In the genomic region with DNA sequence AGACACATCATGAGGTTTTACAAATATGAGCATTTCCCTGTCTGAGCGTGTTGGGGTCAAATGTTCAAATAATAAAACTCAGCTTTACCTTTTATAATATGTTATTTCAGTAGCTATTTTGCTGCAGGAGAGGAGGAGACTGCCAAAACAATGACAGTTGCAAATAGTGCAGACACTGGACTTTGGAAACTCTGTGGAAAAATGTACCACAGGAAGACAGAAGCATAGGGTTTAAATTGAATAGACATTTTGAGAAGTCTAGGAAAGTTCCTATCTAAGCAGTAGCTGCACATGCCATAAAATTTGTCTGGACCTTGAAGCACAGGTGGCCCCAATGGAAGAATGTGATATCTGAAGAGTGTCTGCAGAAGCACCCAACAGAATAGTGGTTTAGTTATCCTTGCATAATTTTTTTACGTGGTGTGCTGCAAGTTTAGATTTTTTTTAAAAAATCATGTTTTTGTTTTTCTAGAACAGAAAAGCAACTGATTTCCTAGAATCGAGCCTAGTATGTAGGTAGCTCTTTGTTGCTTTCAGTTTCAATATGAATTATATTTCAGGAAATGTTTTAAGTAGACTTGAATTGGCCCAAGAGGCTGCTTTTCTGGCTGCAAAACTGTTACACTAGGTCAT, we compare ENCODE assay signal across 10 cellular contexts. TPM values are rescaled to one million over a fixed set of nuclear protein-coding genes. Genes with fewer than 3 reads are reported as not detected.
DNase-seq lines count a peak whose midpoint lies in the region; ATAC-seq and TF ChIP-seq lines count a peak whose summit lies in the region.
"Had no signal": no experiment of that assay in that cellular context is flagged by ENCODE, and none has a peak within 500 bp of the region (broad histone marks: within the 10 kb centered on the region; RNA-seq: fewer than 3 reads in every experiment).

No MANE protein-coding gene starts in this region.

- peak; percentile 66 to 67 for ATAC-seq in activated T-cell treated with anti-CD3 and anti-CD28 coated beads, Interleukin-2, amount 50 U/mL, for 4 hours
- peak; percentile 82 for ATAC-seq in HG03039 (IDR thresholded peaks at IDR 0.05; ENCODE audit: unreplicated experiment)

- 92% methylated on average over 3 of the region's 3 CpGs for WGBS in smooth muscle cell (ENCODE audit: low lambda C conversion rate)

- H3K9ac ChIP-seq in subcutaneous abdominal adipose tissue (ENCODE audit: low read length in 5 of 5) (no peak overlapping the region), smooth muscle cell (ENCODE audit: low read depth) (no peak overlapping the region)

- in situ Hi-C loops in GM13976 (cut with MboI; ENCODE audit: low sequenced_read_pairs, unreplicated experiment) = no loop called here

- H3K79me2 ChIP-seq in smooth muscle cell (ENCODE audit: low read depth) = no peaks in the 10 kb centered on the region

- no peaks in the 10 kb centered on the region for H3K27me3 Mint-ChIP-seq in activated T-cell treated with anti-CD3 and anti-CD28 coated beads, Interleukin-2, amount 50 U/mL, for 4 hours (ENCODE audit: low read depth)
- no peaks in the 10 kb centered on the region for H3K27me3 Mint-ChIP-seq in activated T-helper 2 cell treated with anti-CD3 and anti-CD28 coated beads, Interferon-gamma antibody, Interleukin-2, Interleukin-4, amounts not matched to agents 10 μg/mL and 5 μg/mL and 100 μg/mL, durations not matched to agents 14 hours and 24 hours and 36 hours (ENCODE audit: low read depth)

- H4K20me1 ChIP-seq in smooth muscle cell (ENCODE audit: low read depth) = no peaks in the 10 kb centered on the region

- peaks cover 9% of the 10 kb centered on the region for H3K9me3 Mint-ChIP-seq in activated T-cell treated with anti-CD3 and anti-CD28 coated beads, Interleukin-2, amount 50 U/mL, for 4 hours
- peaks cover 30% of the 10 kb centered on the region for H3K9me3 Mint-ChIP-seq in activated T-helper 2 cell treated with anti-CD3 and anti-CD28 coated beads, Interferon-gamma antibody, Interleukin-2, Interleukin-4, amounts not matched to agents 10 μg/mL and 5 μg/mL and 100 μg/mL, durations not matched to agents 14 hours and 24 hours and 36 hours

- TF ChIP-seq CTCF in GM13976 (IDR thresholded peaks at IDR 0.05; ENCODE audit: borderline replicate concordance, control extremely low read depth, extremely low read depth, insufficient read depth, missing control alignments) (no peak), smooth muscle cell (IDR thresholded peaks at IDR 0.05; ENCODE audit: borderline replicate concordance, insufficient read depth, poor library complexity, severe bottlenecking) (no peak)

- H3K27ac ChIP-seq in subcutaneous abdominal adipose tissue (ENCODE audit: low read depth, low read length) (no peak overlapping the region), smooth muscle cell (ENCODE audit: low read depth) (no peak overlapping the region)

- no peak for DNase-seq in activated T-cell treated with anti-CD3 and anti-CD28 coated beads, Interleukin-2, amount 50 U/mL, for 4 hours
- no peak for DNase-seq in activated T-cell treated with anti-CD3 and anti-CD28 coated beads, Interleukin-2, amount 50 U/mL, for 48 hours
- DNase-seq in activated T-helper 2 cell treated with anti-CD3 and anti-CD28 coated beads, Interferon-gamma antibody, Interleukin-2, Interleukin-4, amounts not matched to agents 10 μg/mL and 5 μg/mL and 100 μg/mL, durations not matched to agents 14 hours and 24 hours and 36 hours (ENCODE audit: low spot score) = no peak
- DNase-seq in GM13976 (ENCODE audit: low spot score) (no peak), smooth muscle cell (lab: John Stamatoyannopoulos, UW; ENCODE audit: unreplicated experiment) (no peak), posterior vena cava (ENCODE audit: low spot score) (no peak)
- DNase-seq: NCI-H2081 had no signal

- H3K4me2 ChIP-seq in smooth muscle cell = no peak overlapping the region

- H3K4me3 Mint-ChIP-seq in activated T-cell treated with anti-CD3 and anti-CD28 coated beads, Interleukin-2, amount 50 U/mL, for 4 hours = peak overlapping the region; percentile 59
- H3K4me3 Mint-ChIP-seq in activated T-helper 2 cell treated with anti-CD3 and anti-CD28 coated beads, Interferon-gamma antibody, Interleukin-2, Interleukin-4, amounts not matched to agents 10 μg/mL and 5 μg/mL and 100 μg/mL, durations not matched to agents 14 hours and 24 hours and 36 hours (ENCODE audit: low read depth) = peak overlapping the region; percentile 7

- H3K27me3 ChIP-seq in subcutaneous abdominal adipose tissue (ENCODE audit: control insufficient read depth in 5 of 5, insufficient read depth in 4 of 5, low read length in 5 of 5) = no peaks in the 10 kb centered on the region
- no peaks in the 10 kb centered on the region for H3K27me3 ChIP-seq in smooth muscle cell (ENCODE audit: low read depth)

- H3K4me3 ChIP-seq in subcutaneous abdominal adipose tissue (ENCODE audit: low read depth in 1 of 5, low read length in 5 of 5) = peak overlapping the region in 3 of 5 donors; percentile 4 to 35 (median 14)
- no peak overlapping the region for H3K4me3 ChIP-seq in smooth muscle cell

- H3K9me3 ChIP-seq in subcutaneous abdominal adipose tissue (ENCODE audit: control insufficient read depth in 5 of 5, low read length in 5 of 5) = no peaks in the 10 kb centered on the region
- H3K9me3 ChIP-seq in smooth muscle cell (replicated peaks; ENCODE audit: low read depth) = no peaks in the 10 kb centered on the region

- intact Hi-C loops in activated T-helper 2 cell treated with anti-CD3 and anti-CD28 coated beads, Interferon-gamma antibody, Interleukin-2, Interleukin-4, amounts not matched to agents 10 μg/mL and 5 μg/mL and 100 μg/mL, durations not matched to agents 14 hours and 24 hours and 36 hours (cut with micrococcal nuclease) = loop anchor here (1.0 to 5.0 kb wide), 5 partner anchors 9 to 71 kb away; no protein-coding TSS in a partner anchor
- intact Hi-C loops in posterior vena cava (cut with DNase I) = no loop called here

- H2AFZ ChIP-seq in smooth muscle cell (ENCODE audit: low read depth) = no peak overlapping the region

- H3K4me1 ChIP-seq in subcutaneous abdominal adipose tissue (ENCODE audit: control insufficient read depth in 5 of 5, insufficient read depth in 5 of 5, low read length in 5 of 5) (peaks cover 2 to 20% (median 15%) of the 10 kb centered on the region in 5 donors), smooth muscle cell (ENCODE audit: low read depth) (no peaks in the 10 kb centered on the region)

- peak overlapping the region; percentile 65 for H3K27ac Mint-ChIP-seq in activated T-helper 2 cell treated with anti-CD3 and anti-CD28 coated beads, Interferon-gamma antibody, Interleukin-2, Interleukin-4, amounts not matched to agents 10 μg/mL and 5 μg/mL and 100 μg/mL, durations not matched to agents 14 hours and 24 hours and 36 hours

- H3F3A ChIP-seq in smooth muscle cell (ENCODE audit: low read depth) = no peaks in the 10 kb centered on the region

- H3K36me3 ChIP-seq in subcutaneous abdominal adipose tissue (ENCODE audit: control insufficient read depth in 5 of 5, insufficient read depth in 5 of 5, low read length in 5 of 5) = no peaks in the 10 kb centered on the region
- no peaks in the 10 kb centered on the region for H3K36me3 ChIP-seq in smooth muscle cell (ENCODE audit: low read depth)

- H3K4me1 Mint-ChIP-seq in activated T-cell treated with anti-CD3 and anti-CD28 coated beads, Interleukin-2, amount 50 U/mL, for 4 hours (ENCODE audit: low read depth) = peaks cover 74% of the 10 kb centered on the region
- H3K4me1 Mint-ChIP-seq in activated T-helper 2 cell treated with anti-CD3 and anti-CD28 coated beads, Interferon-gamma antibody, Interleukin-2, Interleukin-4, amounts not matched to agents 10 μg/mL and 5 μg/mL and 100 μg/mL, durations not matched to agents 14 hours and 24 hours and 36 hours (ENCODE audit: low read depth) = peaks cover 64% of the 10 kb centered on the region

- H3K36me3 Mint-ChIP-seq in activated T-cell treated with anti-CD3 and anti-CD28 coated beads, Interleukin-2, amount 50 U/mL, for 4 hours (ENCODE audit: insufficient read depth) = peaks cover 15% of the 10 kb centered on the region
- H3K36me3 Mint-ChIP-seq in activated T-helper 2 cell treated with anti-CD3 and anti-CD28 coated beads, Interferon-gamma antibody, Interleukin-2, Interleukin-4, amounts not matched to agents 10 μg/mL and 5 μg/mL and 100 μg/mL, durations not matched to agents 14 hours and 24 hours and 36 hours (ENCODE audit: low read depth) = peaks cover 50% of the 10 kb centered on the region

RNA-seq across cellular contexts. Expression of gene GBP5, which starts 14.0 kb away (rescaled TPM):
- total RNA-seq in activated T-cell treated with anti-CD3 and anti-CD28 coated beads, Interleukin-2, amount 50 U/mL, for 4 hours = 100 to 1,000 TPM in 2 of 3 donors, 10 to 100 TPM in 1; 63.4 to 177 (median 147) TPM
- total RNA-seq in activated T-helper 2 cell treated with anti-CD3 and anti-CD28 coated beads, Interferon-gamma antibody, Interleukin-2, Interleukin-4, amounts not matched to agents 10 μg/mL and 5 μg/mL and 100 μg/mL, durations not matched to agents 14 hours and 24 hours and 36 hours = 34.3 TPM in 2 replicates
- not detected in 2 replicates for total RNA-seq in smooth muscle cell
- polyA plus RNA-seq in smooth muscle cell = not detected in 2 replicates
- total RNA-seq in posterior vena cava = 1 to 10 TPM; 1.6 to 3.9 TPM
- polyA plus RNA-seq: BJ had no signal
